ENCODE assay signal across 16 cellular contexts in the genomic region with DNA sequence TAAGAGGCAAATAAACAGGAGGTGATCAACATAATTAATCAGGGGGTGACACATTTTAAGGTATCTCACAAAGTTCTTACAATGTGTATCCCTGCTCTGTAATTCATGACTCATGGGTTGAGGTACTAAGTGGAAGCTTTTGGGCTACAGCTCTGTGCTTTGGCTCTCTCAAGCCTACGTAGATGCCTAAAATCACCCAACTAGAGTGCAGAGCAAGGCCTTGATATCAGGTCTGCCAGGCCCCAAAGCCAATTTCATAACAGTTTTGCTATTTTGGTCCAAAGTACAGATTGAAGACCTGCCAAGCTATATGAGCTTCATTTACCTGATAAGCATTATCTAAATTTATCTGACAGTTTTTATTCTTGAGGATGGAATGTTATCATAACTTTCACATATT.
DNase-seq lines count a peak whose midpoint lies in the region; ATAC-seq, FAIRE-seq and TF ChIP-seq lines count a peak whose summit lies in the region.
"Had no signal": no experiment of that assay in that cellular context is flagged by ENCODE, and none has a peak within 500 bp of the region (broad histone marks: within the 10 kb centered on the region; RNA-seq: fewer than 3 reads in every experiment).

No MANE protein-coding gene starts in this region.

- 0 out of 2 replicates have a peak overlapping the region, but pooled peaks have one; percentile 49 for H3K23ac ChIP-seq in IMR-90 (ENCODE audit: low read depth, low read length)

- no peak for DNase-seq in A549 (ENCODE audit: low read depth in 1 of 2, low spot score in 1 of 2)
- no peak for DNase-seq in IMR-90
- peak; percentile 41 for DNase-seq in astrocyte (ENCODE audit: low read depth)
- peak; percentile 82 for DNase-seq in fibroblast of the aortic adventitia (ENCODE audit: low read depth)
- no peak for DNase-seq in aorta
- no peak for DNase-seq in glomerular visceral epithelial cell (ENCODE audit: extremely low spot score)
- DNase-seq: 8988T; ACHN; CD4-positive, CD25-positive, alpha-beta regulatory T cell; H7 had no signal

- H4K5ac ChIP-seq in IMR-90 (ENCODE audit: low read depth, low read length): no peak overlapping the region

- H3K27ac ChIP-seq in A549 (peak overlapping the region in 1 of 2 experiments; percentile 53; a peak in 3 of 6 replicates), IMR-90 (ENCODE audit: insufficient read depth, low read length) (no peak overlapping the region), astrocyte (ENCODE audit: low read depth, low read length) (no peak overlapping the region), aorta (ENCODE audit: low read depth in 1 of 2, low read length in 2 of 2) (no peak overlapping the region)
- H3K27ac ChIP-seq: BLaER1 treated with 17β-estradiol and CSF1 and Interleukin-3, amounts not matched to agents 10 nM and 100 nM had no signal

- whole genome bisulfite sequencing in A549 (ENCODE audit: missing lambda C conversion rate): 86% methylated on average over 1 of the region's 1 CpG
- WGBS in IMR-90 (ENCODE audit: extremely low coverage in 2 of 2, insufficient read length in 1 of 2), 2 experiments: no CpG with 5 or more reads among the region's 1 CpG
- 41 to 64% methylated on average over 1 of the region's 1 CpG for WGBS in aorta, 2 donors

- H3K27me3 Mint-ChIP-seq in astrocyte (ENCODE audit: low read depth, unreplicated experiment): no peaks in the 10 kb centered on the region
- H3K27me3 Mint-ChIP-seq: CD4-positive, CD25-positive, alpha-beta regulatory T cell had no signal

- CTCF ChIA-PET in A549 (lab: Yijun Ruan, JAX): interaction anchor here (1.0 kb wide), 1 partner anchor 116 kb away, joined by 3 read pairs; no protein-coding TSS in a partner anchor
- CTCF ChIA-PET in IMR-90 (lab: Yijun Ruan, JAX): interaction anchor here (1.2 kb wide), 1 partner anchor 16 kb away, joined by 3 read pairs; no protein-coding TSS in a partner anchor

- H3K9ac ChIP-seq in IMR-90 (ENCODE audit: low read depth, low read length) (no peak overlapping the region), astrocyte (ENCODE audit: low read length) (no peak overlapping the region)
- H3K9ac ChIP-seq: BLaER1 treated with 17β-estradiol and CSF1 and Interleukin-3, amounts not matched to agents 10 nM and 100 nM had no signal

- peaks cover 7% of the 10 kb centered on the region for H3K9me1 ChIP-seq in IMR-90 (ENCODE audit: insufficient read depth, low read length)

- no peak overlapping the region for H3K4me2 ChIP-seq in A549
- no peak overlapping the region for H3K4me2 ChIP-seq in IMR-90 (ENCODE audit: low read depth, low read length)
- no peak overlapping the region for H3K4me2 ChIP-seq in astrocyte (ENCODE audit: low read length)
- H3K4me2 ChIP-seq: BLaER1 treated with 17β-estradiol and CSF1 and Interleukin-3, amounts not matched to agents 10 nM and 100 nM; GM23338 had no signal

- H4K20me1 ChIP-seq in IMR-90 (ENCODE audit: insufficient read depth, low read length) (no peaks in the 10 kb centered on the region), astrocyte (ENCODE audit: insufficient read depth, low read length) (no peaks in the 10 kb centered on the region)
- H4K20me1 ChIP-seq: BLaER1 treated with 17β-estradiol and CSF1 and Interleukin-3, amounts not matched to agents 10 nM and 100 nM had no signal

- no peak for TF ChIP-seq POLR2A in A549 (IDR thresholded peaks at IDR 0.05; ENCODE audit: low read length)
- no peak for TF ChIP-seq POLR2A in IMR-90 (IDR thresholded peaks at IDR 0.05; ENCODE audit: low read depth, low read length)

- peak overlapping the region; percentile 66 for H2BK120ac ChIP-seq in IMR-90 (ENCODE audit: low read depth, low read length)

- peak overlapping the region; percentile 50; the same call in 1 of the 2 replicates for H3K18ac ChIP-seq in IMR-90 (ENCODE audit: low read depth, low read length)

- BruUV-seq in IMR-90 (replicated peaks; lab: Mats Ljungman, UMichigan): no TSS peak

- H3K36me3 Mint-ChIP-seq in astrocyte (ENCODE audit: low read depth, unreplicated experiment): no peaks in the 10 kb centered on the region
- H3K36me3 Mint-ChIP-seq: CD4-positive, CD25-positive, alpha-beta regulatory T cell had no signal

- H3K4me3 ChIP-seq in A549: no peak overlapping the region
- H3K4me3 ChIP-seq in IMR-90 (ENCODE audit: insufficient read depth, low read depth, low read length): no peak overlapping the region
- no peak overlapping the region for H3K4me3 ChIP-seq in astrocyte (ENCODE audit: insufficient read depth, low read depth, low read length)
- no peak overlapping the region for H3K4me3 ChIP-seq in fibroblast of the aortic adventitia (ENCODE audit: low read depth, low read length)
- H3K4me3 ChIP-seq in aorta (ENCODE audit: low read length in 2 of 2): no peak overlapping the region
- H3K4me3 ChIP-seq: BLaER1 treated with 17β-estradiol and CSF1 and Interleukin-3, amounts not matched to agents 10 nM and 100 nM; GM12878; GM23338 had no signal

- no peaks in the 10 kb centered on the region for H3K79me2 ChIP-seq in astrocyte (ENCODE audit: insufficient read depth, low read length)

- H3K9me3 Mint-ChIP-seq in astrocyte (ENCODE audit: unreplicated experiment): no peaks in the 10 kb centered on the region
- H3K9me3 Mint-ChIP-seq: GM23338 had no signal

- H2BK15ac ChIP-seq in IMR-90 (ENCODE audit: low read depth, low read length): peak overlapping the region; percentile 79; the same call in 2 of the 3 replicates

- H3K27me3 ChIP-seq in IMR-90 (ENCODE audit: control insufficient read depth, insufficient read depth, low read length): no peaks in the 10 kb centered on the region
- H3K27me3 ChIP-seq in astrocyte (ENCODE audit: insufficient read depth, low read length): no peaks in the 10 kb centered on the region
- no peaks in the 10 kb centered on the region for H3K27me3 ChIP-seq in aorta (ENCODE audit: control insufficient read depth in 1 of 2, insufficient read depth in 2 of 2, low read length in 1 of 2)
- H3K27me3 ChIP-seq: BLaER1 treated with 17β-estradiol and CSF1 and Interleukin-3, amounts not matched to agents 10 nM and 100 nM had no signal

- H2AFZ ChIP-seq in IMR-90 (replicated peaks; ENCODE audit: low read length, poor library complexity) (no peak overlapping the region), astrocyte (ENCODE audit: low read depth, low read length) (no peak overlapping the region)
- H2AFZ ChIP-seq: GM23338 had no signal

- in situ Hi-C loops in IMR-90 (cut with MboI; ENCODE audit: low sequenced_read_pairs): no loop called here

- no peak for TF ChIP-seq EP300 in A549 (IDR thresholded peaks at IDR 0.05)

- no peak overlapping the region for H3K56ac ChIP-seq in IMR-90 (ENCODE audit: extremely low read depth, insufficient read depth, low read length)

- H2BK5ac ChIP-seq in IMR-90 (ENCODE audit: low read depth, low read length, poor library complexity, severe bottlenecking): peak overlapping the region; percentile 51

- dilution Hi-C loops in IMR-90 (cut with HindIII; ENCODE audit: low sequenced_read_pairs, unreplicated experiment): no loop called here

- H4K8ac ChIP-seq in IMR-90 (ENCODE audit: low read depth in 2 of 2, low read length in 2 of 2): no peak overlapping the region; a peak in 1 of 4 replicates

- H2BK20ac ChIP-seq in IMR-90 (ENCODE audit: low read depth, low read length): peak overlapping the region; percentile 66; the same call in 1 of the 2 replicates

- ATAC-seq in A549 (no peak), IMR-90 (ENCODE audit: low read depth) (no peak), aorta (ENCODE audit: low FRiP score) (no peak), HG03108 (IDR thresholded peaks at IDR 0.05; ENCODE audit: unreplicated experiment) (no peak), GM19328 (IDR thresholded peaks at IDR 0.05; ENCODE audit: unreplicated experiment) (no peak)
- ATAC-seq: GM12878, GM23338 had no signal

- H3K27ac Mint-ChIP-seq in astrocyte (ENCODE audit: unreplicated experiment): no peak overlapping the region
- H3K27ac Mint-ChIP-seq: CD4-positive, CD25-positive, alpha-beta regulatory T cell; GM23338 had no signal

- TF ChIP-seq CTCF in A549 (IDR thresholded peaks at IDR 0.05) (no peak), IMR-90 (conservative IDR thresholded peaks at IDR 0.05; ENCODE audit: low read depth, low read length) (no peak), astrocyte (IDR thresholded peaks at IDR 0.05; ENCODE audit: insufficient read depth, low read depth, low read length) (no peak), fibroblast of the aortic adventitia (IDR thresholded peaks at IDR 0.05; ENCODE audit: insufficient read depth, low read length) (no peak)

- H3K4me1 Mint-ChIP-seq in astrocyte (ENCODE audit: low read depth, unreplicated experiment): peaks cover 23% of the 10 kb centered on the region
- H3K4me1 Mint-ChIP-seq: CD4-positive, CD25-positive, alpha-beta regulatory T cell had no signal

- H3K4me1 ChIP-seq in A549: peaks cover 21% of the 10 kb centered on the region
- H3K4me1 ChIP-seq in IMR-90 (ENCODE audit: control insufficient read depth, insufficient read depth, low read length): peaks cover 8% of the 10 kb centered on the region; the same call in 1 of the 2 replicates
- H3K4me1 ChIP-seq in astrocyte (ENCODE audit: insufficient read depth, low read length): peaks cover 21% of the 10 kb centered on the region
- no peaks in the 10 kb centered on the region for H3K4me1 ChIP-seq in aorta (ENCODE audit: control insufficient read depth in 1 of 2, insufficient read depth in 2 of 2, low read length in 2 of 2)

- H2AK9ac ChIP-seq in IMR-90 (replicated peaks; ENCODE audit: low read depth, low read length, poor library complexity): no peak overlapping the region

- peak overlapping the region; percentile 52 for H3K4ac ChIP-seq in IMR-90 (ENCODE audit: low read depth, low read length)

- H3K79me1 ChIP-seq in IMR-90 (ENCODE audit: low read depth in 1 of 2, low read length in 2 of 2): no peaks in the 10 kb centered on the region; a peak in 1 of 4 replicates

- H3K36me3 ChIP-seq in IMR-90 (ENCODE audit: control insufficient read depth, insufficient read depth, low read length) (no peaks in the 10 kb centered on the region), astrocyte (ENCODE audit: insufficient read depth, low read length) (no peaks in the 10 kb centered on the region), aorta (ENCODE audit: control insufficient read depth in 1 of 2, insufficient read depth in 2 of 2, low read length in 1 of 2) (no peaks in the 10 kb centered on the region)
- H3K36me3 ChIP-seq: BLaER1 treated with 17β-estradiol and CSF1 and Interleukin-3, amounts not matched to agents 10 nM and 100 nM had no signal

- H4K91ac ChIP-seq in IMR-90 (ENCODE audit: insufficient read depth, low read depth, low read length): peak overlapping the region; percentile 16; the same call in 1 of the 2 replicates

- POLR2A ChIA-PET in A549 (lab: Yijun Ruan, JAX): no interaction called here
- POLR2A ChIA-PET in IMR-90 (lab: Charles Lee; ENCODE audit: unreplicated experiment): no interaction called here

- intact Hi-C loops in IMR-90 (cut with micrococcal nuclease): no loop called here
- intact Hi-C loops in aorta (cut with DNase I): no loop called here

- TF ChIP-seq RAD21 in A549 (conservative IDR thresholded peaks at IDR 0.05 in 1 of 2, IDR thresholded peaks at IDR 0.05 in 1 of 2) (no peak), IMR-90 (IDR thresholded peaks at IDR 0.05; ENCODE audit: low read length) (no peak)

- H3K9me3 ChIP-seq in A549 (peaks cover 10% of the 10 kb centered on the region; the same call in 2 of the 3 replicates), IMR-90 (ENCODE audit: control insufficient read depth, insufficient read depth, low read length) (no peaks in the 10 kb centered on the region), astrocyte (ENCODE audit: insufficient read depth, low read depth, low read length) (no peaks in the 10 kb centered on the region), aorta (ENCODE audit: control insufficient read depth, low read length) (no peaks in the 10 kb centered on the region)
- H3K9me3 ChIP-seq: BLaER1 treated with 17β-estradiol and CSF1 and Interleukin-3, amounts not matched to agents 10 nM and 100 nM had no signal

- H2AK5ac ChIP-seq in IMR-90 (ENCODE audit: low read depth, low read length): no peak overlapping the region

- no peak overlapping the region for H3K4me3 Mint-ChIP-seq in astrocyte (ENCODE audit: unreplicated experiment)
- H3K4me3 Mint-ChIP-seq: CD4-positive, CD25-positive, alpha-beta regulatory T cell; GM23338 had no signal

- FAIRE-seq in A549 (lab: Jason Lieb, UNC) (peak; percentile 43), astrocyte (lab: Jason Lieb, UNC) (no peak)
- FAIRE-seq: GM12878, GM18507 had no signal

- H3K14ac ChIP-seq in IMR-90 (replicated peaks; ENCODE audit: low read depth, low read length): 0 out of 2 replicates have a peak overlapping the region, but pooled peaks have one; percentile 40

Comparison
In these comparisons a context has a peak if more than half of its experiments do, and no peak if none do; other contexts are left out.
1. DNase-seq: peak in astrocyte (single experiment) and fibroblast of the aortic adventitia (single experiment); none in A549 (0 of 2), IMR-90 (single experiment), aorta (0 of 2) and glomerular visceral epithelial cell (single experiment).